Comparison of ENCODE assay signal across 8 cellular contexts in genomic region chr22:44664149-44664548, GRCh38. TPM values are rescaled to one million over a fixed set of nuclear protein-coding genes. Genes with fewer than 3 reads are reported as not detected.
DNase-seq lines count a peak whose midpoint lies in the region; ATAC-seq lines count a peak whose summit lies in the region.

No MANE protein-coding gene starts in this region.

- DNase-seq in ACHN (peak; percentile 16), NOMO-1 treated with dmso at 0.1 percent for 144 hours (lab: John Stamatoyannopoulos, UW; ENCODE audit: unreplicated experiment) (peak; percentile 45), left colon (peak; percentile 65 to 72), GM03348 (ENCODE audit: low spot score) (no peak), NCI-H748 treated with DMSO at 0.1 percent for 48 hours (lab: John Stamatoyannopoulos, UW) (no peak)
- DNase-seq in activated naive CD8-positive, alpha-beta T cell treated with anti-CD3 and anti-CD28 coated beads, Interleukin-2, amount 10 ng/mL, durations not matched to agents 7 days and 5 days, result peak; percentile 76
- peak in 1 of 2 donors; percentile 70 for DNase-seq in stimulated activated effector memory CD8-positive, alpha-beta T cell treated with anti-CD3 and anti-CD28 coated beads, Interleukin-12 subunit alpha, Interleukin-12 subunit beta, amount 100 ng/mL, for 72 hours (ENCODE audit: low spot score in 2 of 2)

- H3K27ac Mint-ChIP-seq in activated naive CD8-positive, alpha-beta T cell treated with anti-CD3 and anti-CD28 coated beads, Interleukin-2, amount 10 ng/mL, durations not matched to agents 7 days and 5 days, result peak overlapping the region; percentile 85
- H3K27ac Mint-ChIP-seq in stimulated activated effector memory CD8-positive, alpha-beta T cell treated with anti-CD3 and anti-CD28 coated beads, Interleukin-12 subunit alpha, Interleukin-12 subunit beta, amount 100 ng/mL, for 72 hours, result peak overlapping the region; percentile 17

- no peaks in the 10 kb centered on the region for H3K9me3 Mint-ChIP-seq in activated naive CD8-positive, alpha-beta T cell treated with anti-CD3 and anti-CD28 coated beads, Interleukin-2, amount 10 ng/mL, durations not matched to agents 7 days and 5 days
- H3K9me3 Mint-ChIP-seq in stimulated activated effector memory CD8-positive, alpha-beta T cell treated with anti-CD3 and anti-CD28 coated beads, Interleukin-12 subunit alpha, Interleukin-12 subunit beta, amount 100 ng/mL, for 72 hours, result no peaks in the 10 kb centered on the region

- intact Hi-C loops in left colon (cut with DNase I, micrococcal nuclease), result no loop called here

- peaks cover 48% of the 10 kb centered on the region for H3K4me1 Mint-ChIP-seq in activated naive CD8-positive, alpha-beta T cell treated with anti-CD3 and anti-CD28 coated beads, Interleukin-2, amount 10 ng/mL, durations not matched to agents 7 days and 5 days
- H3K4me1 Mint-ChIP-seq in stimulated activated effector memory CD8-positive, alpha-beta T cell treated with anti-CD3 and anti-CD28 coated beads, Interleukin-12 subunit alpha, Interleukin-12 subunit beta, amount 100 ng/mL, for 72 hours, result peaks cover 51% of the 10 kb centered on the region

- H3K27me3 Mint-ChIP-seq in activated naive CD8-positive, alpha-beta T cell treated with anti-CD3 and anti-CD28 coated beads, Interleukin-2, amount 10 ng/mL, durations not matched to agents 7 days and 5 days, result no peaks in the 10 kb centered on the region

- POLR2A ChIA-PET in activated naive CD8-positive, alpha-beta T cell treated with anti-CD3 and anti-CD28 coated beads, Interleukin-2, amount 10 ng/mL, durations not matched to agents 7 days and 5 days (lab: Charles Lee), result interaction anchor here (0.8 to 1.5 kb wide), 10 partner anchors 8 to 483 kb away, joined by 3 to 7 read pairs (median 4); partner anchors contain the start of gene PARVG

- ATAC-seq in activated naive CD8-positive, alpha-beta T cell treated with anti-CD3 and anti-CD28 coated beads, Interleukin-2, amount 10 ng/mL, durations not matched to agents 7 days and 5 days (ENCODE audit: low read depth), result peak; percentile 50
- ATAC-seq in left colon (peak; percentile 54), GM21737 (IDR thresholded peaks at IDR 0.05; ENCODE audit: unreplicated experiment) (no peak)
- ATAC-seq in stimulated activated effector memory CD8-positive, alpha-beta T cell treated with anti-CD3 and anti-CD28 coated beads, Interleukin-12 subunit alpha, Interleukin-12 subunit beta, amount 100 ng/mL, for 72 hours, result peak; percentile 72

- H3K4me3 Mint-ChIP-seq in activated naive CD8-positive, alpha-beta T cell treated with anti-CD3 and anti-CD28 coated beads, Interleukin-2, amount 10 ng/mL, durations not matched to agents 7 days and 5 days, result peak overlapping the region; percentile 69
- H3K4me3 Mint-ChIP-seq in stimulated activated effector memory CD8-positive, alpha-beta T cell treated with anti-CD3 and anti-CD28 coated beads, Interleukin-12 subunit alpha, Interleukin-12 subunit beta, amount 100 ng/mL, for 72 hours, result peak overlapping the region; percentile 16

- in situ Hi-C loops in ACHN (cut with HindIII; ENCODE audit: low pct_ligation_motif_present, low pct_unique_long_range_greater_than_20kb, low sequenced_read_pairs), result no loop called here

- no peaks in the 10 kb centered on the region for H3K36me3 Mint-ChIP-seq in activated naive CD8-positive, alpha-beta T cell treated with anti-CD3 and anti-CD28 coated beads, Interleukin-2, amount 10 ng/mL, durations not matched to agents 7 days and 5 days
- H3K36me3 Mint-ChIP-seq in stimulated activated effector memory CD8-positive, alpha-beta T cell treated with anti-CD3 and anti-CD28 coated beads, Interleukin-12 subunit alpha, Interleukin-12 subunit beta, amount 100 ng/mL, for 72 hours, result peaks cover 6% of the 10 kb centered on the region

RNA-seq across cellular contexts. Expression of gene PRR5, which starts 37.9 kb away (rescaled TPM):
- 10 to 100 TPM; 51.5 to 52.3 TPM for total RNA-seq in activated naive CD8-positive, alpha-beta T cell treated with anti-CD3 and anti-CD28 coated beads, Interleukin-2, amount 10 ng/mL, durations not matched to agents 7 days and 5 days
- 10 to 100 TPM; 27.8 to 32.5 TPM for total RNA-seq in left colon

Comparison
In these comparisons a context has a peak if more than half of its experiments do, and no peak if none do; other contexts are left out.
1. DNase-seq: peak in ACHN (single experiment), NOMO-1 treated with dmso at 0.1 percent for 144 hours (single experiment), activated naive CD8-positive, alpha-beta T cell treated with anti-CD3 and anti-CD28 coated beads, Interleukin-2, amount 10 ng/mL, durations not matched to agents 7 days and 5 days (single experiment) and left colon (2 of 2); none in GM03348 (single experiment) and NCI-H748 treated with DMSO at 0.1 percent for 48 hours (single experiment).